ENCODE assay signal across 16 cellular contexts in genomic region chr14:75046899-75047298, GRCh38. TPM values are rescaled to one million over a fixed set of nuclear protein-coding genes. Genes with fewer than 3 reads are reported as not detected.
DNase-seq lines count a peak whose midpoint lies in the region; ATAC-seq and TF ChIP-seq lines count a peak whose summit lies in the region.
"Had no signal": no experiment of that assay in that cellular context is flagged by ENCODE, and none has a peak within 500 bp of the region (broad histone marks: within the 10 kb centered on the region; RNA-seq: fewer than 3 reads in every experiment).

No MANE protein-coding gene starts in this region.

- peaks cover 26% of the 10 kb centered on the region for H3K4me1 ChIP-seq in mucosa of descending colon (ENCODE audit: low read depth)
- H3K4me1 ChIP-seq: HAP-1 had no signal

- H3K4me3 ChIP-seq in dorsolateral prefrontal cortex (no peak overlapping the region), mucosa of descending colon (no peak overlapping the region)
- H3K4me3 ChIP-seq: HAP-1, upper lobe of right lung had no signal

- in situ Hi-C loops in GM13977 (cut with MboI; ENCODE audit: low pct_unique_long_range_greater_than_20kb, low sequenced_read_pairs, unreplicated experiment): no loop called here

- no peaks in the 10 kb centered on the region for H3K36me3 ChIP-seq in mucosa of descending colon (ENCODE audit: low read depth)
- H3K36me3 ChIP-seq: HAP-1, upper lobe of right lung had no signal

- TF ChIP-seq CTCF in dorsolateral prefrontal cortex (IDR thresholded peaks at IDR 0.05 in 54 of 56, conservative IDR thresholded peaks at IDR 0.05 in 2 of 56; ENCODE audit: low read depth in 1 of 56, partially characterized antibody in 56 of 56) (no peak), mucosa of descending colon (IDR thresholded peaks at IDR 0.05) (no peak), GM13977 (IDR thresholded peaks at IDR 0.05; ENCODE audit: extremely low read depth, insufficient read depth, missing control alignments) (no peak)

- H3K27ac ChIP-seq in dorsolateral prefrontal cortex: peak overlapping the region in 55 of 59 donors; percentile 5 to 97 (median 90)
- H3K27ac ChIP-seq: foreskin keratinocyte, upper lobe of right lung had no signal

- no peaks in the 10 kb centered on the region for H3K9me3 ChIP-seq in mucosa of descending colon
- H3K9me3 ChIP-seq: HAP-1, upper lobe of right lung had no signal

- ATAC-seq in mucosa of descending colon (peak; percentile 14), HG03520 (IDR thresholded peaks at IDR 0.05; ENCODE audit: unreplicated experiment) (no peak)
- ATAC-seq: foreskin keratinocyte; stimulated activated memory B cell treated with anti-CD40 and anti-IgM and Interleukin-4, amounts not matched to agents 10 μg/mL and 1 μg/mL and 100 μg/mL, for 72 hours had no signal

- DNase-seq in AG08395 (ENCODE audit: low spot score): peak; percentile 24
- DNase-seq in HCEC 1CT: peak; percentile 29
- no peak for DNase-seq in dorsolateral prefrontal cortex
- no peak for DNase-seq in mucosa of descending colon
- DNase-seq in GM13977 (ENCODE audit: low spot score): no peak
- no peak for DNase-seq in SW480 (ENCODE audit: low spot score)
- DNase-seq: activated CD4-positive, CD25-positive, alpha-beta regulatory T cell; activated naive CD4-positive, alpha-beta T cell; foreskin keratinocyte; NCI-H1105 treated with DMSO at 0.1 percent for 48 hours; NCI-H69; SHP77 treated with DMSO at 0.1 percent for 48 hours; upper lobe of right lung had no signal

- H3K27me3 ChIP-seq in dorsolateral prefrontal cortex: no peaks in the 10 kb centered on the region
- H3K27me3 ChIP-seq: foreskin keratinocyte, upper lobe of right lung had no signal

- intact Hi-C loops in dorsolateral prefrontal cortex (cut with DNase I) (no loop called here), mucosa of descending colon (cut with DNase I, micrococcal nuclease) (no loop called here)

RNA-seq across cellular contexts. Expression of gene MLH3, which starts 4.4 kb away (rescaled TPM):
- total RNA-seq in dorsolateral prefrontal cortex: 10 to 100 TPM; 31.8 to 59.8 (median 43.1) TPM
- 10 to 100 TPM; 22.2 to 40.8 (median 26.2) TPM for total RNA-seq in mucosa of descending colon

RNA-seq across cellular contexts. Expression of gene ACYP1, which starts 16.9 kb away (rescaled TPM):
- total RNA-seq in dorsolateral prefrontal cortex (10 to 100 TPM; 20.7 to 52.4 (median 34.3) TPM), mucosa of descending colon (10 to 100 TPM; 18.5 to 26.5 (median 20.3) TPM)

RNA-seq across cellular contexts. Expression of gene ZC2HC1C, which starts 22.5 kb away (rescaled TPM):
- total RNA-seq in dorsolateral prefrontal cortex: 10 to 100 TPM in 27 of 120 experiments, 1 to 10 TPM in 93; 3.8 to 18.1 (median 7.8) TPM
- total RNA-seq in mucosa of descending colon: 1 to 10 TPM; 4.0 to 4.8 (median 4.7) TPM

RNA-seq across cellular contexts. Expression of gene EIF2B2, which starts 44.2 kb away (rescaled TPM):
- total RNA-seq in dorsolateral prefrontal cortex (10 to 100 TPM; 25.4 to 55.5 (median 38.0) TPM), mucosa of descending colon (10 to 100 TPM; 40.6 to 50.9 (median 46.3) TPM)

Comparison
In these comparisons a context has a peak if more than half of its experiments do, and no peak if none do; other contexts are left out.
1. DNase-seq: peak in AG08395 (single experiment) and HCEC 1CT (single experiment); none in dorsolateral prefrontal cortex (0 of 10), mucosa of descending colon (0 of 3), GM13977 (single experiment) and SW480 (single experiment).